12 cellular contexts compared by ENCODE assay signal in genomic region chrX:150570512-150570911, GRCh38. TPM values are rescaled to one million over a fixed set of nuclear protein-coding genes. Genes with fewer than 3 reads are reported as not detected.
DNase-seq lines count a peak whose midpoint lies in the region; ATAC-seq and TF ChIP-seq lines count a peak whose summit lies in the region.
"Had no signal": no experiment of that assay in that cellular context is flagged by ENCODE, and none has a peak within 500 bp of the region (broad histone marks: within the 10 kb centered on the region; RNA-seq: fewer than 3 reads in every experiment).

No MANE protein-coding gene starts in this region.

- WGBS in smooth muscle cell (ENCODE audit: low lambda C conversion rate) = 71% methylated on average over 3 of the region's 3 CpGs

- intact Hi-C loops in OCI-LY7 (cut with micrococcal nuclease; ENCODE audit: unreplicated experiment) = no loop called here

- H3K27me3 Mint-ChIP-seq in activated CD4-positive, alpha-beta T cell treated with anti-CD3 and anti-CD28 coated beads, Interleukin-2, amount 10 ng/mL, durations not matched to agents 7 days and 5 days = no peaks in the 10 kb centered on the region

- H3K9me3 Mint-ChIP-seq in activated CD4-positive, alpha-beta T cell treated with anti-CD3 and anti-CD28 coated beads, Interleukin-2, amount 10 ng/mL, durations not matched to agents 7 days and 5 days = no peaks in the 10 kb centered on the region

- no peaks in the 10 kb centered on the region for H3K9me2 ChIP-seq in OCI-LY7 (ENCODE audit: insufficient read depth, low read length)

- H2AFZ ChIP-seq in OCI-LY7 (ENCODE audit: low read length) = no peak overlapping the region
- no peak overlapping the region for H2AFZ ChIP-seq in smooth muscle cell (ENCODE audit: low read depth)

- ATAC-seq in GM19463 (IDR thresholded peaks at IDR 0.05; ENCODE audit: unreplicated experiment) (no peak), HG03196 (IDR thresholded peaks at IDR 0.05; ENCODE audit: unreplicated experiment) (no peak)

- H3K27ac ChIP-seq in OCI-LY7 (ENCODE audit: low read depth, low read length, poor library complexity, severe bottlenecking) (peak overlapping the region; percentile 26), smooth muscle cell (ENCODE audit: low read depth) (no peak overlapping the region)
- H3K27ac ChIP-seq: prostate gland, WERI-Rb-1 had no signal

- no peaks in the 10 kb centered on the region for H3F3A ChIP-seq in smooth muscle cell (ENCODE audit: low read depth)

- H3K4me3 ChIP-seq in OCI-LY7 (ENCODE audit: low read depth, low read length, poor library complexity, severe bottlenecking) (peak overlapping the region; percentile 84), choroid plexus epithelial cell (ENCODE audit: low read depth, low read length) (no peak overlapping the region), smooth muscle cell (peak overlapping the region; percentile 16)
- H3K4me3 ChIP-seq: prostate gland had no signal

- H3K4me2 ChIP-seq in OCI-LY7 (ENCODE audit: low read length) (peak overlapping the region; percentile 85), smooth muscle cell (no peak overlapping the region)

- no TSS peak for BruUV-seq in OCI-LY7 (replicated peaks; lab: Mats Ljungman, UMichigan)

- POLR2A ChIA-PET in activated CD4-positive, alpha-beta T cell treated with anti-CD3 and anti-CD28 coated beads, Interleukin-2, amount 10 ng/mL, durations not matched to agents 7 days and 5 days (lab: Charles Lee) = no interaction called here
- POLR2A ChIA-PET in OCI-LY7 (lab: Charles Lee) = no interaction called here

- peak overlapping the region; percentile 90 for H3K27ac Mint-ChIP-seq in activated CD4-positive, alpha-beta T cell treated with anti-CD3 and anti-CD28 coated beads, Interleukin-2, amount 10 ng/mL, durations not matched to agents 7 days and 5 days

- H3K4me1 ChIP-seq in OCI-LY7 (ENCODE audit: insufficient read depth, low read length, poor library complexity, severe bottlenecking) (peaks cover 66% of the 10 kb centered on the region), smooth muscle cell (ENCODE audit: low read depth) (no peaks in the 10 kb centered on the region)
- H3K4me1 ChIP-seq: prostate gland had no signal

- no peak overlapping the region for H3K9ac ChIP-seq in smooth muscle cell (ENCODE audit: low read depth)

- H3K36me3 Mint-ChIP-seq in activated CD4-positive, alpha-beta T cell treated with anti-CD3 and anti-CD28 coated beads, Interleukin-2, amount 10 ng/mL, durations not matched to agents 7 days and 5 days (ENCODE audit: low read depth) = peaks cover 8% of the 10 kb centered on the region

- no peaks in the 10 kb centered on the region for H3K27me3 ChIP-seq in smooth muscle cell (ENCODE audit: low read depth)

- TF ChIP-seq CTCF in OCI-LY7 (conservative IDR thresholded peaks at IDR 0.05; ENCODE audit: low read length) (no peak), choroid plexus epithelial cell (conservative IDR thresholded peaks at IDR 0.05; ENCODE audit: low read depth, low read length) (no peak), smooth muscle cell (IDR thresholded peaks at IDR 0.05; ENCODE audit: borderline replicate concordance, insufficient read depth, poor library complexity, severe bottlenecking) (no peak)

- peaks cover 55% of the 10 kb centered on the region for H3K4me1 Mint-ChIP-seq in activated CD4-positive, alpha-beta T cell treated with anti-CD3 and anti-CD28 coated beads, Interleukin-2, amount 10 ng/mL, durations not matched to agents 7 days and 5 days

- H3K9me3 ChIP-seq in OCI-LY7 (ENCODE audit: low read length) (no peaks in the 10 kb centered on the region), smooth muscle cell (replicated peaks; ENCODE audit: low read depth) (no peaks in the 10 kb centered on the region)
- H3K9me3 ChIP-seq: prostate gland had no signal

- peak overlapping the region; percentile 86 for H3K4me3 Mint-ChIP-seq in activated CD4-positive, alpha-beta T cell treated with anti-CD3 and anti-CD28 coated beads, Interleukin-2, amount 10 ng/mL, durations not matched to agents 7 days and 5 days

- H3K36me3 ChIP-seq in OCI-LY7 (ENCODE audit: insufficient read depth, low read length) = no peaks in the 10 kb centered on the region
- H3K36me3 ChIP-seq in smooth muscle cell (ENCODE audit: low read depth) = no peaks in the 10 kb centered on the region
- H3K36me3 ChIP-seq: prostate gland, WERI-Rb-1 had no signal

- H4K20me1 ChIP-seq in OCI-LY7 (ENCODE audit: insufficient read depth, low read length) = no peaks in the 10 kb centered on the region
- H4K20me1 ChIP-seq in smooth muscle cell (ENCODE audit: low read depth) = no peaks in the 10 kb centered on the region

- CTCF ChIA-PET in activated CD4-positive, alpha-beta T cell treated with anti-CD3 and anti-CD28 coated beads, Interleukin-2, amount 10 ng/mL, durations not matched to agents 7 days and 5 days (lab: Charles Lee) = interaction anchor here (0.8 kb wide), 1 partner anchor 435 kb away, joined by 3 read pairs; no protein-coding TSS in a partner anchor
- CTCF ChIA-PET in OCI-LY7 (lab: Charles Lee; ENCODE audit: unreplicated experiment) = no interaction called here

- peak; percentile 18 for DNase-seq in activated CD4-positive, alpha-beta T cell treated with anti-CD3 and anti-CD28 coated beads, Interleukin-2, amount 10 ng/mL, durations not matched to agents 7 days and 5 days
- DNase-seq in activated CD4-positive, alpha-beta T cell treated with anti-CD3 and anti-CD28 coated beads, Interleukin-2, amount 50 U/mL, for 4 hours = no peak
- DNase-seq in OCI-LY7 (ENCODE audit: low spot score) (no peak), choroid plexus epithelial cell (ENCODE audit: low read depth) (peak; percentile 45), smooth muscle cell (lab: John Stamatoyannopoulos, UW; ENCODE audit: unreplicated experiment) (no peak), NCI-H1436 (lab: John Stamatoyannopoulos, UW) (no peak)
- DNase-seq: hippocampal formation, NCI-H524 treated with DMSO at 0.1 percent for 48 hours, WERI-Rb-1 had no signal

- H3K79me2 ChIP-seq in OCI-LY7 (ENCODE audit: insufficient read depth, low read depth, low read length) (peaks cover 31% of the 10 kb centered on the region; the same call in 1 of the 2 replicates), smooth muscle cell (ENCODE audit: low read depth) (peaks cover 11% of the 10 kb centered on the region)

RNA-seq across cellular contexts. Expression of gene MTM1, which starts 2.1 kb away (rescaled TPM):
- 10 to 100 TPM; 36.5 to 50.6 TPM for total RNA-seq in activated CD4-positive, alpha-beta T cell treated with anti-CD3 and anti-CD28 coated beads, Interleukin-2, amount 10 ng/mL, durations not matched to agents 7 days and 5 days
- total RNA-seq in OCI-LY7 (2014; rRNA removed; shearing (Covaris generic)) = 4.0 and 6.0 TPM in 2 replicates
- total RNA-seq in OCI-LY7 (2022) (19.7 and 22.9 TPM in 2 replicates), smooth muscle cell (10.1 and 12.9 TPM in 2 replicates)
- polyA plus RNA-seq in smooth muscle cell = 4.5 and 5.1 TPM in 2 replicates

Comparison
In these comparisons a context has a peak if more than half of its experiments do, and no peak if none do; other contexts are left out.
1. DNase-seq: peak in activated CD4-positive, alpha-beta T cell treated with anti-CD3 and anti-CD28 coated beads, Interleukin-2, amount 10 ng/mL, durations not matched to agents 7 days and 5 days (single experiment) and choroid plexus epithelial cell (single experiment); none in activated CD4-positive, alpha-beta T cell treated with anti-CD3 and anti-CD28 coated beads, Interleukin-2, amount 50 U/mL, for 4 hours (0 of 2), OCI-LY7 (single experiment), smooth muscle cell (single experiment) and NCI-H1436 (single experiment).